1 cellular context compared by ENCODE assay signal in genomic region chr22:38172489-38173155, GRCh38.
TF ChIP-seq lines count a peak whose summit lies in the region.

No MANE protein-coding gene starts in this region.

TF ChIP-seq in HepG2, 621 proteins besides CTCF, POLR2A, EP300 and RAD21 (continued from another document and continues in another):
- TF ChIP-seq ZXDC (CRISPR knock-in tag; IDR thresholded peaks at IDR 0.05) (no peak), MED13 (CRISPR knock-in tag; IDR thresholded peaks at IDR 0.05) (no peak), ZNF446 (CRISPR knock-in tag; IDR thresholded peaks at IDR 0.05) (no peak), CREM (IDR thresholded peaks at IDR 0.05) (no peak), CREM (CRISPR knock-in tag; IDR thresholded peaks at IDR 0.05) (no peak), BHLHE40 (IDR thresholded peaks at IDR 0.05; ENCODE audit: low read length) (0 out of 2 replicates have a peak, but pooled peaks have one; percentile 39), NFYC (CRISPR knock-in tag; IDR thresholded peaks at IDR 0.05) (no peak), GATAD2A (CRISPR knock-in tag; IDR thresholded peaks at IDR 0.05) (peak; percentile 71; the same call in 1 of the 2 replicates), GMEB1 (CRISPR knock-in tag; IDR thresholded peaks at IDR 0.05; ENCODE audit: borderline replicate concordance) (no peak), MYNN (CRISPR knock-in tag; IDR thresholded peaks at IDR 0.05; ENCODE audit: low read depth) (no peak), ZNF260 (CRISPR knock-in tag; IDR thresholded peaks at IDR 0.05; ENCODE audit: borderline replicate concordance, low read depth) (no peak), ZNF749 (CRISPR knock-in tag; IDR thresholded peaks at IDR 0.05; ENCODE audit: borderline replicate concordance) (no peak), ATF2 (CRISPR knock-in tag; IDR thresholded peaks at IDR 0.05) (no peak), ZNF713 (CRISPR knock-in tag; IDR thresholded peaks at IDR 0.05) (no peak), CERS6 (CRISPR knock-in tag; IDR thresholded peaks at IDR 0.05) (no peak), EED (CRISPR knock-in tag; IDR thresholded peaks at IDR 0.05) (no peak), ZNF17 (CRISPR knock-in tag; IDR thresholded peaks at IDR 0.05) (no peak), HNRNPH1 (optimal IDR thresholded peaks at IDR 0.05; ENCODE audit: low read depth, low read length) (no peak), ZFP90 (CRISPR knock-in tag; IDR thresholded peaks at IDR 0.05; ENCODE audit: borderline replicate concordance) (no peak), SALL1 (CRISPR knock-in tag; IDR thresholded peaks at IDR 0.05) (peak; percentile 62), CREBL2 (CRISPR knock-in tag; IDR thresholded peaks at IDR 0.05; ENCODE audit: borderline replicate concordance) (no peak), ZBTB14 (CRISPR knock-in tag; IDR thresholded peaks at IDR 0.05) (no peak), KLF11 (CRISPR knock-in tag; IDR thresholded peaks at IDR 0.05) (no peak), SAP130 (CRISPR knock-in tag; IDR thresholded peaks at IDR 0.05; ENCODE audit: low read depth) (peak; percentile 66), DNMT3B (CRISPR knock-in tag; conservative IDR thresholded peaks at IDR 0.05) (no peak), ZNF20 (CRISPR knock-in tag; IDR thresholded peaks at IDR 0.05) (no peak), MAF1 (CRISPR knock-in tag; IDR thresholded peaks at IDR 0.05; ENCODE audit: borderline replicate concordance) (no peak), ARID5B (CRISPR knock-in tag; IDR thresholded peaks at IDR 0.05) (peak; percentile 78; the same call in 1 of the 2 replicates), SRSF1 (optimal IDR thresholded peaks at IDR 0.05; ENCODE audit: low read depth, low read length) (no peak), PAF1 (CRISPR knock-in tag; IDR thresholded peaks at IDR 0.05) (no peak), HNRNPK (IDR thresholded peaks at IDR 0.05; ENCODE audit: low read depth, low read length, poor library complexity, severe bottlenecking) (no peak), PRMT3 (CRISPR knock-in tag; IDR thresholded peaks at IDR 0.05; ENCODE audit: borderline replicate concordance, low read depth) (no peak), CEBPB (IDR thresholded peaks at IDR 0.05; ENCODE audit: borderline replicate concordance, low read depth, low read length) (peak; percentile 96), TEF (CRISPR knock-in tag; IDR thresholded peaks at IDR 0.05) (no peak), MEIS2 (CRISPR knock-in tag; IDR thresholded peaks at IDR 0.05) (peak; percentile 44; the same call in 1 of the 2 replicates), JUND (CRISPR knock-in tag; IDR thresholded peaks at IDR 0.05) (peak; percentile 60), FOSL2 (CRISPR knock-in tag; IDR thresholded peaks at IDR 0.05) (peak; percentile 79), ZNF724P (CRISPR knock-in tag; IDR thresholded peaks at IDR 0.05; ENCODE audit: borderline replicate concordance) (no peak), ZBTB7A (CRISPR knock-in tag; IDR thresholded peaks at IDR 0.05) (0 out of 2 replicates have a peak, but pooled peaks have one; percentile 50), PATZ1 (CRISPR knock-in tag; IDR thresholded peaks at IDR 0.05) (peak; percentile 54), MNT (IDR thresholded peaks at IDR 0.05) (no peak), GABPA (IDR thresholded peaks at IDR 0.05; ENCODE audit: low read depth, low read length) (no peak), GABPA (CRISPR knock-in tag; IDR thresholded peaks at IDR 0.05; ENCODE audit: low read depth) (no peak), FOXP1 (IDR thresholded peaks at IDR 0.05) (no peak), FOXP1 (CRISPR knock-in tag; IDR thresholded peaks at IDR 0.05) (no peak), NR0B2 (CRISPR knock-in tag; IDR thresholded peaks at IDR 0.05) (0 out of 2 replicates have a peak, but pooled peaks have one; percentile 29), KLF12 (CRISPR knock-in tag; IDR thresholded peaks at IDR 0.05; ENCODE audit: borderline replicate concordance) (no peak), WIZ (CRISPR knock-in tag; IDR thresholded peaks at IDR 0.05) (no peak), KDM3A (CRISPR knock-in tag; IDR thresholded peaks at IDR 0.05; ENCODE audit: low read depth) (no peak), RCOR2 (CRISPR knock-in tag; IDR thresholded peaks at IDR 0.05) (no peak), ZFP36L1 (CRISPR knock-in tag; IDR thresholded peaks at IDR 0.05) (no peak), PLRG1 (conservative IDR thresholded peaks at IDR 0.05) (no peak), KAT2B (IDR thresholded peaks at IDR 0.05; ENCODE audit: borderline replicate concordance, low read depth, low read length) (no peak), SIN3A (IDR thresholded peaks at IDR 0.05; ENCODE audit: borderline replicate concordance, low read depth, low read length) (no peak), SOX6 (IDR thresholded peaks at IDR 0.05) (no peak), SOX6 (CRISPR knock-in tag; IDR thresholded peaks at IDR 0.05) (peak; percentile 94)
